28 cellular contexts compared by ENCODE assay signal in the genomic region with DNA sequence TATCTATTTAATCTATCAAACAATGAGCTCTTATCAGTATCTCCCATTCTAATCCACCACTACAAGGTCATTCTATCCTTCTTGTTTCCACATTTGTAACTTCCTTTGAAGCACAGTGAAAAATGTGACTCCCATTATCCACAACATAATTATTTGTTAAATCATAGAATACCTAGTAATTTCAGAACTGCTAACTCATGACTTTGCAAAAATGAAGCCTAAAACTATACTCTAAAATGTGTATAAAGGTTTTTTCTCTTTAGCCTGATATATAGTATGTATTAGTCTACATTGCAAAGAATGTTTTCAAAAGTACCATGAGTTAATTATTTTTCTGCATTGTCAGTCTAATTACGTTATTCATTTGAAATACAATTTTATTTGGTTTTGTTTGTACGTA.
"Had no signal": no experiment of that assay in that cellular context is flagged by ENCODE, and none has a peak within 500 bp of the region (broad histone marks: within the 10 kb centered on the region; RNA-seq: fewer than 3 reads in every experiment).

No MANE protein-coding gene starts in this region.

- DNase-seq: activated CD4-positive, alpha-beta memory T cell treated with anti-CD3 and anti-CD28 coated beads, Interleukin-2, amount 10 ng/mL, durations not matched to agents 7 days and 5 days; activated CD4-positive, alpha-beta T cell treated with anti-CD3 and anti-CD28 coated beads for 1 hour; activated CD4-positive, alpha-beta T cell treated with anti-CD3 and anti-CD28 coated beads for 4 hours; activated CD4-positive, alpha-beta T cell treated with anti-CD3 and anti-CD28 coated beads, Interleukin-2, amount 50 U/mL, for 4 hours; activated CD4-positive, CD25-positive, alpha-beta regulatory T cell; activated CD8-positive, alpha-beta memory T cell treated with anti-CD3 and anti-CD28 coated beads, Interleukin-2, amount 50 U/mL, for 48 hours; activated effector memory CD4-positive, alpha-beta T cell treated with anti-CD3 and anti-CD28 coated beads, Interleukin-2, amount 50 U/mL, for 16 hours; activated naive CD4-positive, alpha-beta T cell treated with anti-CD3 and anti-CD28 coated beads for 36 hours; activated naive CD8-positive, alpha-beta T cell treated with anti-CD3 and anti-CD28 coated beads, Interleukin-2, amount 10 ng/mL, durations not matched to agents 7 days and 5 days; activated T-cell treated with anti-CD3 and anti-CD28 coated beads for 4 hours; activated T-cell treated with anti-CD3 and anti-CD28 coated beads, Interleukin-2, amount 50 U/mL, for 4 hours; central memory CD4-positive, alpha-beta T cell; cerebellar nuclear complex; colonic mucosa; effector CD8-positive, alpha-beta T cell; T-cell; T-helper 17 cell; T1000 had no signal

- H3K4me1 ChIP-seq: ascending aorta, breast epithelium, colonic mucosa had no signal

- H3K4me3 Mint-ChIP-seq: activated CD4-positive, alpha-beta memory T cell treated with anti-CD3 and anti-CD28 coated beads, Interleukin-2, amount 10 ng/mL, durations not matched to agents 7 days and 5 days; activated CD4-positive, alpha-beta T cell treated with anti-CD3 and anti-CD28 coated beads, Interleukin-2, amount 10 ng/mL, durations not matched to agents 7 days and 5 days; activated naive CD4-positive, alpha-beta T cell treated with anti-CD3 and anti-CD28 coated beads for 36 hours; activated naive CD4-positive, alpha-beta T cell treated with anti-CD3 and anti-CD28 coated beads, Interleukin-2, amount 50 U/mL, for 24 hours; activated naive CD8-positive, alpha-beta T cell treated with anti-CD3 and anti-CD28 coated beads, Interleukin-2, amount 10 ng/mL, durations not matched to agents 7 days and 5 days; activated T-cell treated with anti-CD3 and anti-CD28 coated beads, Interleukin-2, amount 50 U/mL, for 4 hours; activated T-helper 1 cell treated with anti-CD3 and anti-CD28 coated beads, Interleukin-12 subunit alpha, Interleukin-12 subunit beta, Interleukin-2, Interleukin-4 antibody, amounts not matched to agents 30 ng/mL and 10 ng/mL and 1 ng/mL, durations not matched to agents 14 hours and 24 hours and 36 hours; brain; T-cell; T-helper 17 cell; T-helper 2 cell treated with Interferon-gamma antibody and Interleukin-4, amounts not matched to agents 5 μg/mL and 100 μg/mL, for 36 hours had no signal

- H3K27me3 ChIP-seq: ascending aorta, breast epithelium, cardiac muscle cell, colonic mucosa had no signal

- H3K4me1 Mint-ChIP-seq: activated naive CD4-positive, alpha-beta T cell treated with anti-CD3 and anti-CD28 coated beads, Interleukin-2, amount 50 U/mL, for 24 hours; brain had no signal

- H3K36me3 ChIP-seq: ascending aorta, breast epithelium, cardiac muscle cell, colonic mucosa had no signal

- H3K27ac ChIP-seq: ascending aorta, breast epithelium, cardiac muscle cell, colonic mucosa had no signal

- H3K9me3 ChIP-seq: ascending aorta, breast epithelium, colonic mucosa had no signal

- H3K36me3 Mint-ChIP-seq: activated naive CD4-positive, alpha-beta T cell treated with anti-CD3 and anti-CD28 coated beads, Interleukin-2, amount 50 U/mL, for 24 hours; activated naive CD8-positive, alpha-beta T cell treated with anti-CD3 and anti-CD28 coated beads, Interleukin-2, amount 10 ng/mL, durations not matched to agents 7 days and 5 days; brain; T-cell had no signal

- H3K4me3 ChIP-seq: ascending aorta, breast epithelium, cardiac muscle cell, colonic mucosa had no signal

- H3K9me3 Mint-ChIP-seq: activated CD4-positive, alpha-beta memory T cell treated with anti-CD3 and anti-CD28 coated beads, Interleukin-2, amount 10 ng/mL, durations not matched to agents 7 days and 5 days; activated CD4-positive, alpha-beta T cell treated with anti-CD3 and anti-CD28 coated beads, Interleukin-2, amount 10 ng/mL, durations not matched to agents 7 days and 5 days; activated naive CD4-positive, alpha-beta T cell treated with anti-CD3 and anti-CD28 coated beads for 36 hours; activated naive CD4-positive, alpha-beta T cell treated with anti-CD3 and anti-CD28 coated beads, Interleukin-2, amount 50 U/mL, for 24 hours; activated naive CD8-positive, alpha-beta T cell treated with anti-CD3 and anti-CD28 coated beads, Interleukin-2, amount 10 ng/mL, durations not matched to agents 7 days and 5 days; activated T-cell treated with anti-CD3 and anti-CD28 coated beads, Interleukin-2, amount 50 U/mL, for 4 hours; activated T-helper 2 cell treated with anti-CD3 and anti-CD28 coated beads, Interferon-gamma antibody, Interleukin-2, Interleukin-4, amounts not matched to agents 10 μg/mL and 5 μg/mL and 100 μg/mL, durations not matched to agents 14 hours and 24 hours and 36 hours; brain; T-cell; T-helper 2 cell treated with Interferon-gamma antibody and Interleukin-4, amounts not matched to agents 5 μg/mL and 100 μg/mL, for 36 hours had no signal

- H3K27ac Mint-ChIP-seq: activated CD4-positive, alpha-beta memory T cell treated with anti-CD3 and anti-CD28 coated beads, Interleukin-2, amount 10 ng/mL, durations not matched to agents 7 days and 5 days; activated CD4-positive, alpha-beta T cell treated with anti-CD3 and anti-CD28 coated beads, Interleukin-2, amount 10 ng/mL, durations not matched to agents 7 days and 5 days; activated naive CD4-positive, alpha-beta T cell treated with anti-CD3 and anti-CD28 coated beads for 36 hours; activated naive CD4-positive, alpha-beta T cell treated with anti-CD3 and anti-CD28 coated beads, Interleukin-2, amount 50 U/mL, for 24 hours; activated naive CD8-positive, alpha-beta T cell treated with anti-CD3 and anti-CD28 coated beads, Interleukin-2, amount 10 ng/mL, durations not matched to agents 7 days and 5 days; activated T-helper 1 cell treated with anti-CD3 and anti-CD28 coated beads, Interleukin-12 subunit alpha, Interleukin-12 subunit beta, Interleukin-2, Interleukin-4 antibody, amounts not matched to agents 30 ng/mL and 10 ng/mL and 1 ng/mL, durations not matched to agents 14 hours and 24 hours and 36 hours; activated T-helper 2 cell treated with anti-CD3 and anti-CD28 coated beads, Interferon-gamma antibody, Interleukin-2, Interleukin-4, amounts not matched to agents 10 μg/mL and 5 μg/mL and 100 μg/mL, durations not matched to agents 14 hours and 24 hours and 36 hours; brain; T-cell; T-helper 2 cell treated with Interferon-gamma antibody and Interleukin-4, amounts not matched to agents 5 μg/mL and 100 μg/mL, for 36 hours had no signal

- ATAC-seq: activated T-cell treated with anti-CD3 and anti-CD28 coated beads, Interleukin-2, amount 50 U/mL, for 4 hours; esophagus mucosa; T-cell; T-helper 17 cell had no signal

- H3K27me3 Mint-ChIP-seq: activated CD4-positive, alpha-beta memory T cell treated with anti-CD3 and anti-CD28 coated beads, Interleukin-2, amount 10 ng/mL, durations not matched to agents 7 days and 5 days; activated naive CD4-positive, alpha-beta T cell treated with anti-CD3 and anti-CD28 coated beads, Interleukin-2, amount 50 U/mL, for 24 hours; T-cell; T-helper 17 cell had no signal
